ENCODE assay signal across 17 cellular contexts in genomic region chr4:189659302-189659701, GRCh38.
"Had no signal": no experiment of that assay in that cellular context is flagged by ENCODE, and none has a peak within 500 bp of the region (broad histone marks: within the 10 kb centered on the region; RNA-seq: fewer than 3 reads in every experiment).

No MANE protein-coding gene starts in this region.

- H3K27ac Mint-ChIP-seq: activated CD8-positive, alpha-beta T cell treated with anti-CD3 and anti-CD28 coated beads for 36 hours; activated naive CD4-positive, alpha-beta T cell treated with anti-CD3 and anti-CD28 coated beads, Interleukin-2, amount 10 ng/mL, durations not matched to agents 7 days and 5 days; activated T-helper 2 cell treated with anti-CD3 and anti-CD28 coated beads, Interferon-gamma antibody, Interleukin-2, Interleukin-4, amounts not matched to agents 10 μg/mL and 5 μg/mL and 100 μg/mL, durations not matched to agents 14 hours and 24 hours and 36 hours; neural progenitor cell; stimulated activated naive CD8-positive, alpha-beta T cell treated with anti-CD3 and anti-CD28 coated beads, Interleukin-15, Interleukin-2, amounts not matched to agents 100 ng/mL and 50 ng/mL, for 24 hours had no signal

- H3K36me3 ChIP-seq: colonic mucosa, heart right ventricle, left ventricle myocardium inferior, neural progenitor cell, pancreas had no signal

- H3K4me1 Mint-ChIP-seq: activated naive CD4-positive, alpha-beta T cell treated with anti-CD3 and anti-CD28 coated beads, Interleukin-2, amount 10 ng/mL, durations not matched to agents 7 days and 5 days had no signal

- H3K4me3 ChIP-seq: colonic mucosa, heart right ventricle, left ventricle myocardium inferior, neural progenitor cell, pancreas, testis had no signal

- H3K9ac ChIP-seq: neural progenitor cell had no signal

- DNase-seq: activated CD8-positive, alpha-beta T cell treated with anti-CD3 and anti-CD28 coated beads for 36 hours; activated naive CD4-positive, alpha-beta T cell treated with anti-CD3 and anti-CD28 coated beads, Interleukin-2, amount 10 ng/mL, durations not matched to agents 7 days and 5 days; caudate nucleus; colonic mucosa; effector CD8-positive, alpha-beta T cell; heart right ventricle; left ventricle myocardium inferior; mesenchymal stem cell; pancreas; stimulated activated CD4-positive, alpha-beta T cell treated with anti-CD3 and anti-CD28 coated beads, Interleukin-15, amount 100 ng/mL, for 24 hours; stimulated activated CD4-positive, alpha-beta T cell treated with anti-CD3 and anti-CD28 coated beads, Interleukin-4, amount 100 ng/mL, for 24 hours; T1000; testis had no signal

- H3K4me2 ChIP-seq: neural progenitor cell had no signal

- H3K27me3 Mint-ChIP-seq: activated CD8-positive, alpha-beta T cell treated with anti-CD3 and anti-CD28 coated beads for 36 hours; activated naive CD4-positive, alpha-beta T cell treated with anti-CD3 and anti-CD28 coated beads, Interleukin-2, amount 10 ng/mL, durations not matched to agents 7 days and 5 days; stimulated activated naive CD8-positive, alpha-beta T cell treated with anti-CD3 and anti-CD28 coated beads, Interleukin-15, Interleukin-2, amounts not matched to agents 100 ng/mL and 50 ng/mL, for 24 hours had no signal

- H3K36me3 Mint-ChIP-seq: activated naive CD4-positive, alpha-beta T cell treated with anti-CD3 and anti-CD28 coated beads, Interleukin-2, amount 10 ng/mL, durations not matched to agents 7 days and 5 days; neural progenitor cell had no signal

- H3K4me3 Mint-ChIP-seq: activated CD8-positive, alpha-beta T cell treated with anti-CD3 and anti-CD28 coated beads for 36 hours; activated naive CD4-positive, alpha-beta T cell treated with anti-CD3 and anti-CD28 coated beads, Interleukin-2, amount 10 ng/mL, durations not matched to agents 7 days and 5 days; neural progenitor cell; stimulated activated naive CD8-positive, alpha-beta T cell treated with anti-CD3 and anti-CD28 coated beads, Interleukin-15, Interleukin-2, amounts not matched to agents 100 ng/mL and 50 ng/mL, for 24 hours had no signal

- H3K27ac ChIP-seq: colonic mucosa, left ventricle myocardium inferior, neural progenitor cell, pancreas, VCaP had no signal

- H3K27me3 ChIP-seq: colonic mucosa, pancreas, testis had no signal

- H3K9me3 ChIP-seq: colonic mucosa, heart right ventricle, left ventricle myocardium inferior, pancreas, testis had no signal

- ATAC-seq: activated CD8-positive, alpha-beta T cell treated with anti-CD3 and anti-CD28 coated beads for 36 hours had no signal

- H3K9me3 Mint-ChIP-seq: activated CD8-positive, alpha-beta T cell treated with anti-CD3 and anti-CD28 coated beads for 36 hours; activated T-helper 2 cell treated with anti-CD3 and anti-CD28 coated beads, Interferon-gamma antibody, Interleukin-2, Interleukin-4, amounts not matched to agents 10 μg/mL and 5 μg/mL and 100 μg/mL, durations not matched to agents 14 hours and 24 hours and 36 hours; stimulated activated naive CD8-positive, alpha-beta T cell treated with anti-CD3 and anti-CD28 coated beads, Interleukin-15, Interleukin-2, amounts not matched to agents 100 ng/mL and 50 ng/mL, for 24 hours had no signal

- H3K4me1 ChIP-seq: colonic mucosa, left ventricle myocardium inferior, neural progenitor cell, pancreas had no signal
